ENCODE assay signal across 13 cellular contexts in the genomic region with DNA sequence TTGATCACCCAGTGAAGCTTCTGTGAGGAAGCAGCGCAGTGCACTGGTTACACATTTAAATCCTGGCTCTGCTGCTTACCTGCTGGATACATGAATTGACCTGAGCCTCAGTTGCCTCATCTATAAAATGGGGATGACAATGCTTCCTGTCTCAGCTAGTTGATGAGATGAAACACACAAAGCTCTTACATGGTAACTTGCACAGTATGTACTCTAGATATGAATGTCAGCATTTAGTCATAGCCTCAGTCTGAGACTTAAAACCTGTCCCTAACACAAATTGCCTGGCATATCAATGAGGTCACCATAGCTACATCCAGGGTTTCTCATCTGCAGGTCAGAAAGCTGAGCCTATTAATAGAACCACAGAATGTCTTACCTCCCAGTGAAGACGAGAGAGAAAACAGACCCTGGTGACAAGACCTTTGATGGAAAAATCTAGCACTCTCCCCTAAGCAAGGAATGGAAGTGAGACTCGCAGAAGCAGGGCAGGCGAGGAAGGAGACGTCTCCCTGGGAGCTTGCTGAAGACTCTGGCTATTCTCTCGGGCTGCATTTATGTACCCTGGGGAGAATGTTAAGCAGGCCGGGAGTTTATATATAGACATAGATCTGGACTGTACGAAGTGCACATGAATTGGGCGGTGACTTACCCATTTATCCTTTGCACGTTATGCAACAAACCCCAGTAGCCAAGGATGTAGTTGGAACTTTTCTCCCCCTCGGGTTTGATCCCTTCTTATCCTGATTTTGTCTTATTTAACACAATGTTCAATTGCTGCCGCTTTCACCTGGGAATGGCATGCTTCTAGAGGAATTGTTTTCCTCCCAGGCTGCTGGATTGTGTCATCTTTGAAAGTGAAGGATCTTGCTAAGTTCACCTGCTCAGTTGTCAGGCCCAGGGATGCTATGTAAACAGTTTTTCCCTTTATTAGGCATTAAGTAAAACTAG. TPM values are rescaled to one million over a fixed set of nuclear protein-coding genes. Genes with fewer than 3 reads are reported as not detected.
DNase-seq lines count a peak whose midpoint lies in the region; ATAC-seq, FAIRE-seq and TF ChIP-seq lines count a peak whose summit lies in the region.
"Had no signal": no experiment of that assay in that cellular context is flagged by ENCODE, and none has a peak within 500 bp of the region (broad histone marks: within the 10 kb centered on the region; RNA-seq: fewer than 3 reads in every experiment).

No MANE protein-coding gene starts in this region.

- ATAC-seq in HepG2 (no peak), right lobe of liver (no peak), GM18861 (IDR thresholded peaks at IDR 0.05; ENCODE audit: unreplicated experiment) (no peak)

- BruUV-seq in HepG2 (replicated peaks; lab: Mats Ljungman, UMichigan): TSS peak; percentile 10

- no peaks in the 10 kb centered on the region for H3K9me3 ChIP-seq in HepG2 (ENCODE audit: low read length)
- H3K9me3 ChIP-seq in right lobe of liver: no peaks in the 10 kb centered on the region
- H3K9me3 ChIP-seq in muscle layer of colon (ENCODE audit: low read length): no peaks in the 10 kb centered on the region
- no peaks in the 10 kb centered on the region for H3K9me3 ChIP-seq in smooth muscle cell (replicated peaks; ENCODE audit: low read depth)
- H3K9me3 ChIP-seq: breast epithelium had no signal

- H3K27ac ChIP-seq in HepG2 (ENCODE audit: extremely low read length, insufficient read depth, low read length) (no peak overlapping the region), right lobe of liver (no peak overlapping the region), coronary artery (peak overlapping the region; percentile 57 to 68), muscle layer of colon (ENCODE audit: low read depth, low read length) (peak overlapping the region; percentile 76), smooth muscle cell (ENCODE audit: low read depth) (no peak overlapping the region)
- H3K27ac ChIP-seq: KMS-11, RWPE1 had no signal

- H2AFZ ChIP-seq in HepG2 (ENCODE audit: low read length) (no peak overlapping the region), smooth muscle cell (ENCODE audit: low read depth) (no peak overlapping the region)

- 83% methylated on average over 11 of the region's 12 CpGs for WGBS in HepG2 (ENCODE audit: low lambda C conversion rate)
- 57% methylated on average over 8 of the region's 12 CpGs for WGBS in right lobe of liver (ENCODE audit: insufficient coverage, low coverage, low lambda C conversion rate, missing lambda C conversion rate)
- 83% methylated on average over 12 of the region's 12 CpGs for WGBS in smooth muscle cell (ENCODE audit: low lambda C conversion rate)

- no peak for TF ChIP-seq CTCF in HepG2 (CRISPR knock-in tag; IDR thresholded peaks at IDR 0.05)
- TF ChIP-seq CTCF in right lobe of liver (IDR thresholded peaks at IDR 0.05): no peak
- no peak for TF ChIP-seq CTCF in coronary artery (IDR thresholded peaks at IDR 0.05)
- no peak for TF ChIP-seq CTCF in smooth muscle cell (IDR thresholded peaks at IDR 0.05; ENCODE audit: borderline replicate concordance, insufficient read depth, poor library complexity, severe bottlenecking)

- 0 out of 2 replicates have a peak, but pooled peaks cover 7% of the 10 kb centered on the region for H4K20me1 ChIP-seq in HepG2 (ENCODE audit: insufficient read depth, low read length)
- H4K20me1 ChIP-seq in smooth muscle cell (ENCODE audit: low read depth): peaks cover 72% of the 10 kb centered on the region

- no peak for TF ChIP-seq EP300 in HepG2 (IDR thresholded peaks at IDR 0.05; ENCODE audit: low read depth in 2 of 2, low read length in 2 of 2)
- TF ChIP-seq EP300 in HepG2 (CRISPR knock-in tag; IDR thresholded peaks at IDR 0.05; ENCODE audit: borderline replicate concordance): no peak

- H3F3A ChIP-seq in smooth muscle cell (ENCODE audit: low read depth): peaks cover 20% of the 10 kb centered on the region

- H3K4me1 ChIP-seq in HepG2 (ENCODE audit: insufficient read depth, low read length) (peaks cover 4% of the 10 kb centered on the region; the same call in 1 of the 2 replicates), right lobe of liver (no peaks in the 10 kb centered on the region), muscle layer of colon (ENCODE audit: insufficient read depth, low read length) (peaks cover 50% of the 10 kb centered on the region), smooth muscle cell (ENCODE audit: low read depth) (peaks cover 4% of the 10 kb centered on the region)
- H3K4me1 ChIP-seq: breast epithelium had no signal

- H3K4me2 ChIP-seq in HepG2 (ENCODE audit: low read depth, low read length) (no peak overlapping the region), smooth muscle cell (no peak overlapping the region)
- H3K4me2 ChIP-seq: KMS-11 had no signal

- in situ Hi-C loops in HepG2 (cut with HindIII; ENCODE audit: extremely low pct_ligation_motif_present, low pct_unique_long_range_greater_than_20kb): no loop called here

- POLR2A ChIA-PET in HepG2 (lab: Yijun Ruan, JAX): interaction anchor here (1.9 kb wide), 1 partner anchor 18 kb away, joined by 17 read pairs; a partner anchor contains a TSS

- CTCF ChIA-PET in HepG2 (lab: Yijun Ruan, JAX; ENCODE audit: low intra/inter-chr PET ratio, low total read pairs): no interaction called here

- no peak for FAIRE-seq in HepG2 (lab: Jason Lieb, UNC)

- H3K79me2 ChIP-seq in HepG2 (ENCODE audit: insufficient read depth, low read length) (peaks cover 5% of the 10 kb centered on the region), smooth muscle cell (ENCODE audit: low read depth) (peaks cover 10% of the 10 kb centered on the region)

- H3K27me3 ChIP-seq in HepG2 (ENCODE audit: control insufficient read depth in 1 of 2, insufficient read depth in 2 of 2, low read length in 2 of 2): no peaks in the 10 kb centered on the region
- no peaks in the 10 kb centered on the region for H3K27me3 ChIP-seq in right lobe of liver
- H3K27me3 ChIP-seq in muscle layer of colon (ENCODE audit: control insufficient read depth in 1 of 2, insufficient read depth in 2 of 2, low read length in 2 of 2): no peaks in the 10 kb centered on the region
- H3K27me3 ChIP-seq in smooth muscle cell (ENCODE audit: low read depth): no peaks in the 10 kb centered on the region
- H3K27me3 ChIP-seq: breast epithelium had no signal

- H3K9ac ChIP-seq in HepG2 (ENCODE audit: insufficient read depth, low read depth, low read length) (no peak overlapping the region), muscle layer of colon (ENCODE audit: low read length) (no peak overlapping the region), smooth muscle cell (ENCODE audit: low read depth) (no peak overlapping the region)
- H3K9ac ChIP-seq: KMS-11 had no signal

- no peak for TF ChIP-seq POLR2A in HepG2 (IDR thresholded peaks at IDR 0.05; ENCODE audit: insufficient read depth in 1 of 2, low read depth in 2 of 2, low read length in 2 of 2)
- no peak for TF ChIP-seq POLR2A in right lobe of liver (IDR thresholded peaks at IDR 0.05)

- DNase-seq in HepG2 (ENCODE audit: low spot score) (no peak), right lobe of liver (no peak), coronary artery (ENCODE audit: low spot score) (no peak), smooth muscle cell (lab: John Stamatoyannopoulos, UW; ENCODE audit: unreplicated experiment) (no peak), DMS153 treated with DMSO at 0.1 percent for 48 hours (lab: John Stamatoyannopoulos, UW; ENCODE audit: unreplicated experiment) (no peak), amniotic stem cell (lab: John Stamatoyannopoulos, UW) (no peak)
- DNase-seq: DMS79 treated with DMSO at 0.1 percent for 48 hours, NCI-H1694 treated with DMSO at 0.1 percent for 48 hours had no signal

- intact Hi-C loops in HepG2 (cut with micrococcal nuclease; ENCODE audit: unreplicated experiment): loop anchor here (2.0 kb wide), 1 partner anchor 19 kb away; a partner anchor contains a TSS
- intact Hi-C loops in right lobe of liver (cut with DNase I): no loop called here

- H3K36me3 ChIP-seq in HepG2 (replicated peaks in 1 of 2; ENCODE audit: control insufficient read depth in 1 of 2, insufficient read depth in 2 of 2, low read length in 2 of 2): peaks cover 18 to 47% of the 10 kb centered on the region in 2 experiments
- H3K36me3 ChIP-seq in right lobe of liver: peaks cover 0 to 29% (median 15%) of the 10 kb centered on the region in 4 donors
- H3K36me3 ChIP-seq in muscle layer of colon (ENCODE audit: insufficient read depth, low read length): peaks cover 28% of the 10 kb centered on the region
- H3K36me3 ChIP-seq in smooth muscle cell (ENCODE audit: low read depth): no peaks in the 10 kb centered on the region
- H3K36me3 ChIP-seq: breast epithelium had no signal

- H3K4me3 ChIP-seq in HepG2 (replicated peaks in 1 of 3; ENCODE audit: insufficient read depth in 1 of 3, low read depth in 2 of 3, low read length in 3 of 3): no peak overlapping the region
- H3K4me3 ChIP-seq in right lobe of liver: no peak overlapping the region
- no peak overlapping the region for H3K4me3 ChIP-seq in coronary artery
- no peak overlapping the region for H3K4me3 ChIP-seq in muscle layer of colon (ENCODE audit: low read depth in 1 of 2, low read length in 2 of 2)
- no peak overlapping the region for H3K4me3 ChIP-seq in smooth muscle cell
- H3K4me3 ChIP-seq: breast epithelium had no signal

- no peak for TF ChIP-seq RAD21 in HepG2 (CRISPR knock-in tag; IDR thresholded peaks at IDR 0.05)

RNA-seq across cellular contexts. Expression of a gene that starts 18.0 kb away (rescaled TPM):
- total RNA-seq in HepG2 (2016; rRNA removed; fragmentation: Illumina TruSeq; extraction: Trizol) (44.2 and 53.3 TPM in 2 replicates), right lobe of liver (10 to 100 TPM; 17.7 to 62.5 (median 23.3) TPM), smooth muscle cell (23.2 and 25.0 TPM in 2 replicates)
- total RNA-seq in HepG2 (2016; cell fraction: cytosol; rRNA removed; fragmentation: Illumina TruSeq; extraction: Trizol; ENCODE audit: low read depth): 30.3 and 32.6 TPM in 2 replicates
- 44.0 and 50.9 TPM in 2 replicates for total RNA-seq in HepG2 (2016; cell fraction: insoluble cytoplasmic fraction; rRNA removed; fragmentation: Illumina TruSeq; extraction: Trizol)
- 39.7 and 41.1 TPM in 2 replicates for total RNA-seq in HepG2 (2016; cell fraction: membrane; rRNA removed; fragmentation: Illumina TruSeq; extraction: Trizol)
- 25.6 and 36.2 TPM in 2 replicates for total RNA-seq in HepG2 (2016; cell fraction: nucleus; rRNA removed; fragmentation: Illumina TruSeq; extraction: Trizol)
- polyA plus RNA-seq in HepG2 (2011; rRNA removed) (70.4 and 70.5 TPM in 2 replicates), smooth muscle cell (47.1 and 56.3 TPM in 2 replicates)
- polyA plus RNA-seq in HepG2 (2011; cell fraction: cytosol; rRNA removed): 81.8 and 87.8 TPM in 2 replicates
- 26.5 and 33.7 TPM in 2 replicates for polyA plus RNA-seq in HepG2 (2011; cell fraction: nucleus; rRNA removed)
- 25.1 and 33.9 TPM in 2 replicates for polyA plus RNA-seq in HepG2 (2012)
- polyA plus RNA-seq in HepG2 (2016; cell fraction: cytosol; fragmentation: Illumina TruSeq; extraction: Trizol; ENCODE audit: low read depth): 25.0 and 26.0 TPM in 2 replicates
- 65.1 and 67.8 TPM in 2 replicates for polyA plus RNA-seq in HepG2 (2016; cell fraction: insoluble cytoplasmic fraction; fragmentation: Illumina TruSeq; extraction: Trizol; ENCODE audit: low read depth)
- 38.0 and 41.3 TPM in 2 replicates for polyA plus RNA-seq in HepG2 (2016; cell fraction: membrane; fragmentation: Illumina TruSeq; extraction: Trizol; ENCODE audit: low read depth)
- 48.1 and 64.5 TPM in 2 replicates for polyA plus RNA-seq in HepG2 (2016; cell fraction: nucleus; fragmentation: Illumina TruSeq; extraction: Trizol; ENCODE audit: insufficient read depth, low read depth)
- polyA minus RNA-seq in HepG2 (2011; rRNA and poly(A)+ RNA removed; ENCODE audit: low replicate concordance): 102 and 166 TPM in 2 replicates
- 21.2 and 24.1 TPM in 2 replicates for polyA minus RNA-seq in HepG2 (2011; cell fraction: cytosol; rRNA and poly(A)+ RNA removed)
- polyA minus RNA-seq in HepG2 (2011; cell fraction: nucleus; rRNA and poly(A)+ RNA removed): 54.1 and 63.3 TPM in 2 replicates

RNA-seq across cellular contexts. Expression of a gene that starts 18.1 kb away (rescaled TPM):
- total RNA-seq in HepG2 (2016; rRNA removed; fragmentation: Illumina TruSeq; extraction: Trizol) (29.4 and 34.1 TPM in 2 replicates), right lobe of liver (10 to 100 TPM; 16.7 to 52.0 (median 31.7) TPM), smooth muscle cell (29.5 and 35.1 TPM in 2 replicates)
- total RNA-seq in HepG2 (2016; cell fraction: cytosol; rRNA removed; fragmentation: Illumina TruSeq; extraction: Trizol; ENCODE audit: low read depth): 7.3 and 8.6 TPM in 2 replicates
- 25.4 and 37.8 TPM in 2 replicates for total RNA-seq in HepG2 (2016; cell fraction: insoluble cytoplasmic fraction; rRNA removed; fragmentation: Illumina TruSeq; extraction: Trizol)
- total RNA-seq in HepG2 (2016; cell fraction: membrane; rRNA removed; fragmentation: Illumina TruSeq; extraction: Trizol): 19.4 and 20.2 TPM in 2 replicates
- 48.4 and 51.2 TPM in 2 replicates for total RNA-seq in HepG2 (2016; cell fraction: nucleus; rRNA removed; fragmentation: Illumina TruSeq; extraction: Trizol)
- polyA plus RNA-seq in HepG2 (2011; rRNA removed) (36.8 and 40.6 TPM in 2 replicates), smooth muscle cell (26.2 and 26.6 TPM in 2 replicates)
- polyA plus RNA-seq in HepG2 (2011; cell fraction: cytosol; rRNA removed): 16.4 and 19.7 TPM in 2 replicates
- polyA plus RNA-seq in HepG2 (2011; cell fraction: nucleus; rRNA removed): 110 and 125 TPM in 2 replicates
- 47.5 and 48.9 TPM in 2 replicates for polyA plus RNA-seq in HepG2 (2012)
- polyA plus RNA-seq in HepG2 (2016; cell fraction: cytosol; fragmentation: Illumina TruSeq; extraction: Trizol; ENCODE audit: low read depth): 3.7 and 4.1 TPM in 2 replicates
- polyA plus RNA-seq in HepG2 (2016; cell fraction: insoluble cytoplasmic fraction; fragmentation: Illumina TruSeq; extraction: Trizol; ENCODE audit: low read depth): 36.9 and 49.6 TPM in 2 replicates
- 13.1 and 15.0 TPM in 2 replicates for polyA plus RNA-seq in HepG2 (2016; cell fraction: membrane; fragmentation: Illumina TruSeq; extraction: Trizol; ENCODE audit: low read depth)
- polyA plus RNA-seq in HepG2 (2016; cell fraction: nucleus; fragmentation: Illumina TruSeq; extraction: Trizol; ENCODE audit: insufficient read depth, low read depth): 151 and 159 TPM in 2 replicates
- polyA minus RNA-seq in HepG2 (2011; rRNA and poly(A)+ RNA removed; ENCODE audit: low replicate concordance): 43.6 and 128 TPM in 2 replicates
- polyA minus RNA-seq in HepG2 (2011; cell fraction: cytosol; rRNA and poly(A)+ RNA removed): 14.5 and 17.3 TPM in 2 replicates
- 56.7 and 63.0 TPM in 2 replicates for polyA minus RNA-seq in HepG2 (2011; cell fraction: nucleus; rRNA and poly(A)+ RNA removed)

RNA-seq across cellular contexts. Expression of a gene that starts 55.5 kb away (rescaled TPM):
- 25.2 and 25.4 TPM in 2 replicates for total RNA-seq in HepG2 (2016; rRNA removed; fragmentation: Illumina TruSeq; extraction: Trizol)
- 33.0 and 38.9 TPM in 2 replicates for total RNA-seq in HepG2 (2016; cell fraction: cytosol; rRNA removed; fragmentation: Illumina TruSeq; extraction: Trizol; ENCODE audit: low read depth)
- total RNA-seq in HepG2 (2016; cell fraction: insoluble cytoplasmic fraction; rRNA removed; fragmentation: Illumina TruSeq; extraction: Trizol): 23.9 and 27.8 TPM in 2 replicates
- 43.9 and 52.8 TPM in 2 replicates for total RNA-seq in HepG2 (2016; cell fraction: membrane; rRNA removed; fragmentation: Illumina TruSeq; extraction: Trizol)
- 15.8 and 17.5 TPM in 2 replicates for total RNA-seq in HepG2 (2016; cell fraction: nucleus; rRNA removed; fragmentation: Illumina TruSeq; extraction: Trizol)
- 53.7 and 60.1 TPM in 2 replicates for polyA plus RNA-seq in HepG2 (2011; rRNA removed)
- polyA plus RNA-seq in HepG2 (2011; cell fraction: cytosol; rRNA removed): 44.7 and 56.5 TPM in 2 replicates
- polyA plus RNA-seq in HepG2 (2011; cell fraction: nucleus; rRNA removed): 20.0 and 25.6 TPM in 2 replicates
- polyA plus RNA-seq in HepG2 (2012): 17.5 and 21.3 TPM in 2 replicates
- polyA plus RNA-seq in HepG2 (2016; cell fraction: cytosol; fragmentation: Illumina TruSeq; extraction: Trizol; ENCODE audit: low read depth): 45.4 and 52.3 TPM in 2 replicates
- polyA plus RNA-seq in HepG2 (2016; cell fraction: insoluble cytoplasmic fraction; fragmentation: Illumina TruSeq; extraction: Trizol; ENCODE audit: low read depth): 31.2 and 31.8 TPM in 2 replicates
- polyA plus RNA-seq in HepG2 (2016; cell fraction: membrane; fragmentation: Illumina TruSeq; extraction: Trizol; ENCODE audit: low read depth): 53.1 and 57.7 TPM in 2 replicates
- polyA plus RNA-seq in HepG2 (2016; cell fraction: nucleus; fragmentation: Illumina TruSeq; extraction: Trizol; ENCODE audit: insufficient read depth, low read depth): 33.0 and 35.6 TPM in 2 replicates
- polyA minus RNA-seq in HepG2 (2011; rRNA and poly(A)+ RNA removed; ENCODE audit: low replicate concordance): 13.9 and 44.9 TPM in 2 replicates
- polyA minus RNA-seq in HepG2 (2011; cell fraction: cytosol; rRNA and poly(A)+ RNA removed): 11.1 and 12.6 TPM in 2 replicates
- polyA minus RNA-seq in HepG2 (2011; cell fraction: nucleus; rRNA and poly(A)+ RNA removed): 11.3 and 19.4 TPM in 2 replicates
- total RNA-seq in right lobe of liver: 1 to 10 TPM; 1.7 to 3.9 (median 2.0) TPM
- 31.5 and 39.5 TPM in 2 replicates for total RNA-seq in smooth muscle cell
- polyA plus RNA-seq in smooth muscle cell: 27.2 and 27.5 TPM in 2 replicates

Comparison
In these comparisons a context has a peak if more than half of its experiments do, and no peak if none do; other contexts are left out.
1. H3K27ac ChIP-seq: peak in coronary artery (2 of 2) and muscle layer of colon (single experiment); none in HepG2 (single experiment), right lobe of liver (0 of 3) and smooth muscle cell (single experiment).